In genomic region chr19:23283925-23284324, GRCh38 we compare ENCODE assay signal across 7 cellular contexts. TPM values are rescaled to one million over a fixed set of nuclear protein-coding genes. Genes with fewer than 3 reads are reported as not detected.
DNase-seq lines count a peak whose midpoint lies in the region; ATAC-seq and TF ChIP-seq lines count a peak whose summit lies in the region.

No MANE protein-coding gene starts in this region.

- no peaks in the 10 kb centered on the region for H3K36me3 ChIP-seq in esophagus muscularis mucosa
- no peaks in the 10 kb centered on the region for H3K36me3 ChIP-seq in osteoblast (ENCODE audit: insufficient read depth, low read length)
- H3K36me3 ChIP-seq in upper lobe of left lung = no peaks in the 10 kb centered on the region

- no peaks in the 10 kb centered on the region for H4K20me1 ChIP-seq in osteoblast (ENCODE audit: insufficient read depth, low read length)

- DNase-seq in NB4 (ENCODE audit: low read depth) = peak; percentile 78
- DNase-seq in activated CD8-positive, alpha-beta T cell treated with anti-CD3 and anti-CD28 coated beads for 36 hours = peak; percentile 76
- peak; percentile 87 for DNase-seq in esophagus muscularis mucosa (ENCODE audit: extremely low spot score)
- no peak for DNase-seq in osteoblast (ENCODE audit: insufficient read length, low spot score, missing footprints)
- DNase-seq in upper lobe of left lung = peak in 1 of 2 donors; percentile 48

- no peak overlapping the region for H3K4me3 ChIP-seq in NB4 (ENCODE audit: low read depth, low read length)
- no peak overlapping the region for H3K4me3 ChIP-seq in esophagus muscularis mucosa
- no peak overlapping the region for H3K4me3 ChIP-seq in osteoblast (ENCODE audit: insufficient read depth, low read length)
- no peak overlapping the region for H3K4me3 ChIP-seq in upper lobe of left lung

- intact Hi-C loops in activated CD8-positive, alpha-beta T cell treated with anti-CD3 and anti-CD28 coated beads for 36 hours (cut with micrococcal nuclease) = no loop called here
- intact Hi-C loops in esophagus muscularis mucosa (cut with DNase I) = no loop called here

- H3K4me2 ChIP-seq in osteoblast (ENCODE audit: insufficient read depth, low read length) = no peak overlapping the region

- H3K27me3 ChIP-seq in esophagus muscularis mucosa = peaks cover 0 to 3% (median 0%) of the 10 kb centered on the region in 4 donors
- no peaks in the 10 kb centered on the region for H3K27me3 ChIP-seq in osteoblast (ENCODE audit: insufficient read depth, low read length)
- no peaks in the 10 kb centered on the region for H3K27me3 ChIP-seq in upper lobe of left lung

- H3K27ac ChIP-seq in esophagus muscularis mucosa (replicated peaks in 1 of 4) = no peak overlapping the region
- H3K27ac ChIP-seq in osteoblast (ENCODE audit: low read depth, low read length) = no peak overlapping the region
- no peak overlapping the region for H3K27ac ChIP-seq in upper lobe of left lung

- no peak overlapping the region for H3K27ac Mint-ChIP-seq in activated CD8-positive, alpha-beta T cell treated with anti-CD3 and anti-CD28 coated beads for 36 hours

- H3K9me3 ChIP-seq in esophagus muscularis mucosa (no peaks in the 10 kb centered on the region), osteoblast (ENCODE audit: low read depth, low read length) (no peaks in the 10 kb centered on the region), upper lobe of left lung (no peaks in the 10 kb centered on the region)

- H3K4me1 ChIP-seq in esophagus muscularis mucosa (no peaks in the 10 kb centered on the region), osteoblast (ENCODE audit: insufficient read depth, low read length) (no peaks in the 10 kb centered on the region), upper lobe of left lung (no peaks in the 10 kb centered on the region)

- WGBS in esophagus muscularis mucosa = 19% methylated on average over 6 of the region's 6 CpGs
- WGBS in upper lobe of left lung, 2 donors = 11 to 16% methylated on average over 6 of the region's 6 CpGs

- no peak overlapping the region for H2AFZ ChIP-seq in osteoblast (ENCODE audit: low read length)

- TF ChIP-seq CTCF in GM12872 (IDR thresholded peaks at IDR 0.05; ENCODE audit: insufficient read depth, low read depth, low read length) = peak; percentile 75
- peak; percentile 80 for TF ChIP-seq CTCF in NB4 (IDR thresholded peaks at IDR 0.05; ENCODE audit: low read depth, low read length)
- TF ChIP-seq CTCF in activated CD8-positive, alpha-beta T cell treated with anti-CD3 and anti-CD28 coated beads for 36 hours (IDR thresholded peaks at IDR 0.05) = peak; percentile 70
- peak; percentile 51 to 76 (median 57) for TF ChIP-seq CTCF in esophagus muscularis mucosa (IDR thresholded peaks at IDR 0.05)
- TF ChIP-seq CTCF in osteoblast (IDR thresholded peaks at IDR 0.05; ENCODE audit: extremely low read depth, low read depth, low read length) = peak; percentile 14
- peak; percentile 46 to 77 (median 66) for TF ChIP-seq CTCF in upper lobe of left lung (IDR thresholded peaks at IDR 0.05)

- no peak overlapping the region for H3K4me3 Mint-ChIP-seq in activated CD8-positive, alpha-beta T cell treated with anti-CD3 and anti-CD28 coated beads for 36 hours

- CTCF ChIA-PET in activated CD8-positive, alpha-beta T cell treated with anti-CD3 and anti-CD28 coated beads for 36 hours (lab: Charles Lee) = interaction anchor here (1.0 to 1.5 kb wide), 3 partner anchors 9 to 20 kb away, joined by 3 to 9 read pairs (median 4); no protein-coding TSS in a partner anchor

- TF ChIP-seq EP300 in esophagus muscularis mucosa (IDR thresholded peaks at IDR 0.05) (no peak), upper lobe of left lung (IDR thresholded peaks at IDR 0.05) (no peak)

- peaks cover 8% of the 10 kb centered on the region for H3K4me1 Mint-ChIP-seq in activated CD8-positive, alpha-beta T cell treated with anti-CD3 and anti-CD28 coated beads for 36 hours (ENCODE audit: low read depth)

- TF ChIP-seq POLR2A in NB4 (IDR thresholded peaks at IDR 0.05; ENCODE audit: extremely low read depth, insufficient read length) (no peak), esophagus muscularis mucosa (IDR thresholded peaks at IDR 0.05; ENCODE audit: low read depth) (no peak), upper lobe of left lung (IDR thresholded peaks at IDR 0.05) (no peak)

- H3K9me3 Mint-ChIP-seq in activated CD8-positive, alpha-beta T cell treated with anti-CD3 and anti-CD28 coated beads for 36 hours = peaks cover 9% of the 10 kb centered on the region

- no peaks in the 10 kb centered on the region for H3K79me2 ChIP-seq in osteoblast (ENCODE audit: insufficient read depth, low read length)

- H3K27me3 Mint-ChIP-seq in activated CD8-positive, alpha-beta T cell treated with anti-CD3 and anti-CD28 coated beads for 36 hours = no peaks in the 10 kb centered on the region

- POLR2A ChIA-PET in activated CD8-positive, alpha-beta T cell treated with anti-CD3 and anti-CD28 coated beads for 36 hours (lab: Charles Lee) = interaction anchor here (0.6 kb wide), 1 partner anchor 40 kb away, joined by 4 read pairs; no protein-coding TSS in a partner anchor

- no peaks in the 10 kb centered on the region for H3K36me3 Mint-ChIP-seq in activated CD8-positive, alpha-beta T cell treated with anti-CD3 and anti-CD28 coated beads for 36 hours (ENCODE audit: low read depth)

- peak; percentile 93 for ATAC-seq in activated CD8-positive, alpha-beta T cell treated with anti-CD3 and anti-CD28 coated beads for 36 hours
- peak; percentile 61 to 79 for ATAC-seq in upper lobe of left lung (ENCODE audit: low FRiP score in 2 of 2)
- ATAC-seq in GM19328 (IDR thresholded peaks at IDR 0.05; ENCODE audit: unreplicated experiment) = no peak

RNA-seq across cellular contexts. Expression of gene ZNF724, which starts 33.7 kb away (rescaled TPM):
- 10 to 100 TPM; 15.6 to 15.7 TPM for total RNA-seq in activated CD8-positive, alpha-beta T cell treated with anti-CD3 and anti-CD28 coated beads for 36 hours
- total RNA-seq in esophagus muscularis mucosa (under 1 TPM; 0.42 to 0.66 (median 0.55) TPM), osteoblast (2.5 and 4.1 TPM in 2 replicates), upper lobe of left lung (1 to 10 TPM; 1.1 to 5.2 (median 2.3) TPM)

Comparison
In these comparisons a context has a peak if more than half of its experiments do, and no peak if none do; other contexts are left out.
1. CTCF ChIP-seq: peak in every context shown above with its lines; median percentile 80 in NB4; 75 in GM12872; 70 in activated CD8-positive, alpha-beta T cell treated with anti-CD3 and anti-CD28 coated beads for 36 hours; 66 in upper lobe of left lung; 57 in esophagus muscularis mucosa; 14 in osteoblast.